In the genomic region with DNA sequence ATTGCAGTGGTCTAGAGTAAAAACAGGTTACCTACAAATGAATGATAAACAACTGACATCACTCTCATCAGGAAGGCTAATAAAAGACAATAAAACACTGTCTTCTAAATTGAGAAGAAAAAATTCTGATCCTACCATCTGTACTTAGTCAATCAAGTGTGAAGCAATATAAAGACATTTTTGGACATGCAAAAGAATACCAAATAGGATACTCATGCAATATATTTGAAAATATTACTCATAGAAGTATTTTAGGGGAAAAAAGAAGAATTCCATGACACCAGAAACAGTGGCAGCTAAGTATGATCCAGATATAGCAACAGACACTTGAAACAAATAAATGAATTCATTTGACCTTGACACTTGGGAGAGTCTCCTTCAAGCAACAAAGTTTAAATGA, we compare ENCODE assay signal across 30 cellular contexts.
"Had no signal": no experiment of that assay in that cellular context is flagged by ENCODE, and none has a peak within 500 bp of the region (broad histone marks: within the 10 kb centered on the region; RNA-seq: fewer than 3 reads in every experiment).

No MANE protein-coding gene starts in this region.

- H3K27ac Mint-ChIP-seq: activated CD4-positive, alpha-beta memory T cell treated with anti-CD3 and anti-CD28 coated beads for 36 hours; activated CD4-positive, alpha-beta T cell treated with anti-CD3 and anti-CD28 coated beads, Interleukin-2, amount 10 ng/mL, durations not matched to agents 24 days and 14 days; activated T-helper 17 cell treated with anti-CD3 and anti-CD28 coated beads, Interleukin-2, amount 50 U/mL, for 72 hours; effector memory CD8-positive, alpha-beta T cell; nephron; stimulated activated memory B cell treated with anti-CD40 and anti-IgM and Interleukin-4, amounts not matched to agents 10 μg/mL and 1 μg/mL and 100 μg/mL, for 72 hours; stimulated activated naive CD8-positive, alpha-beta T cell treated with anti-CD3 and anti-CD28 coated beads, Interleukin-15, amount 100 ng/mL, for 72 hours had no signal

- H3K36me3 Mint-ChIP-seq: activated CD4-positive, alpha-beta memory T cell treated with anti-CD3 and anti-CD28 coated beads for 36 hours; stimulated activated memory B cell treated with anti-CD40 and anti-IgM and Interleukin-4, amounts not matched to agents 10 μg/mL and 1 μg/mL and 100 μg/mL, for 72 hours had no signal

- H3K4me3 ChIP-seq: body of pancreas, colonic mucosa, dorsolateral prefrontal cortex, gastrocnemius medialis, hepatocyte, mucosa of descending colon, right lobe of liver, skin epidermis, thyroid gland, upper lobe of left lung, vagina had no signal

- ATAC-seq: activated T-cell treated with anti-CD3 and anti-CD28 coated beads, Interleukin-2, amount 50 U/mL, for 4 hours; activated T-helper 17 cell treated with anti-CD3 and anti-CD28 coated beads, Interleukin-2, amount 50 U/mL, for 72 hours; body of pancreas; effector memory CD8-positive, alpha-beta T cell; gastrocnemius medialis; left cardiac atrium; left ventricle myocardium superior; mucosa of descending colon; right lobe of liver; stimulated activated memory B cell treated with anti-CD40 and anti-IgM and Interleukin-4, amounts not matched to agents 10 μg/mL and 1 μg/mL and 100 μg/mL, for 72 hours; stimulated activated naive CD8-positive, alpha-beta T cell treated with anti-CD3 and anti-CD28 coated beads, Interleukin-15, amount 100 ng/mL, for 72 hours had no signal

- H3K27me3 ChIP-seq: body of pancreas, colonic mucosa, gastrocnemius medialis, hepatocyte, neutrophil, thyroid gland, upper lobe of left lung, vagina had no signal

- H3K4me1 Mint-ChIP-seq: activated CD4-positive, alpha-beta T cell treated with anti-CD3 and anti-CD28 coated beads, Interleukin-2, amount 10 ng/mL, durations not matched to agents 24 days and 14 days; activated T-helper 17 cell treated with anti-CD3 and anti-CD28 coated beads, Interleukin-2, amount 50 U/mL, for 72 hours; nephron; stimulated activated memory B cell treated with anti-CD40 and anti-IgM and Interleukin-4, amounts not matched to agents 10 μg/mL and 1 μg/mL and 100 μg/mL, for 72 hours; stimulated activated naive CD8-positive, alpha-beta T cell treated with anti-CD3 and anti-CD28 coated beads, Interleukin-15, amount 100 ng/mL, for 72 hours had no signal

- H3K4me3 Mint-ChIP-seq: activated CD4-positive, alpha-beta memory T cell treated with anti-CD3 and anti-CD28 coated beads for 36 hours; activated CD4-positive, alpha-beta T cell treated with anti-CD3 and anti-CD28 coated beads, Interleukin-2, amount 10 ng/mL, durations not matched to agents 24 days and 14 days; activated T-cell treated with anti-CD3 and anti-CD28 coated beads, Interleukin-2, amount 50 U/mL, for 4 hours; activated T-helper 17 cell treated with anti-CD3 and anti-CD28 coated beads, Interleukin-2, amount 50 U/mL, for 72 hours; effector memory CD8-positive, alpha-beta T cell; nephron; stimulated activated memory B cell treated with anti-CD40 and anti-IgM and Interleukin-4, amounts not matched to agents 10 μg/mL and 1 μg/mL and 100 μg/mL, for 72 hours; stimulated activated naive CD8-positive, alpha-beta T cell treated with anti-CD3 and anti-CD28 coated beads, Interleukin-15, amount 100 ng/mL, for 72 hours had no signal

- H3K9me3 Mint-ChIP-seq: activated CD4-positive, alpha-beta memory T cell treated with anti-CD3 and anti-CD28 coated beads for 36 hours; activated CD4-positive, alpha-beta T cell treated with anti-CD3 and anti-CD28 coated beads, Interleukin-2, amount 10 ng/mL, durations not matched to agents 24 days and 14 days; activated T-cell treated with anti-CD3 and anti-CD28 coated beads, Interleukin-2, amount 50 U/mL, for 4 hours; activated T-helper 17 cell treated with anti-CD3 and anti-CD28 coated beads, Interleukin-2, amount 50 U/mL, for 72 hours; effector memory CD8-positive, alpha-beta T cell; nephron; stimulated activated memory B cell treated with anti-CD40 and anti-IgM and Interleukin-4, amounts not matched to agents 10 μg/mL and 1 μg/mL and 100 μg/mL, for 72 hours; stimulated activated naive CD8-positive, alpha-beta T cell treated with anti-CD3 and anti-CD28 coated beads, Interleukin-15, amount 100 ng/mL, for 72 hours had no signal

- H3K4me1 ChIP-seq: body of pancreas, colonic mucosa, gastrocnemius medialis, right lobe of liver, thyroid gland, upper lobe of left lung, vagina had no signal

- H3K36me3 ChIP-seq: colonic mucosa, gastrocnemius medialis, neutrophil, thyroid gland, upper lobe of left lung, vagina had no signal

- H3K9me3 ChIP-seq: body of pancreas, colonic mucosa, gastrocnemius medialis, mucosa of descending colon, neutrophil, right lobe of liver, thyroid gland, upper lobe of left lung, vagina had no signal

- H3K4me2 ChIP-seq: hepatocyte had no signal

- H2AFZ ChIP-seq: hepatocyte had no signal

- H3K27me3 Mint-ChIP-seq: activated CD4-positive, alpha-beta memory T cell treated with anti-CD3 and anti-CD28 coated beads for 36 hours; activated CD4-positive, alpha-beta T cell treated with anti-CD3 and anti-CD28 coated beads, Interleukin-2, amount 10 ng/mL, durations not matched to agents 24 days and 14 days; effector memory CD8-positive, alpha-beta T cell; stimulated activated memory B cell treated with anti-CD40 and anti-IgM and Interleukin-4, amounts not matched to agents 10 μg/mL and 1 μg/mL and 100 μg/mL, for 72 hours had no signal

- H3K79me2 ChIP-seq: hepatocyte had no signal

- DNase-seq: activated CD4-positive, alpha-beta memory T cell treated with anti-CD3 and anti-CD28 coated beads for 36 hours; activated CD4-positive, alpha-beta T cell treated with anti-CD3 and anti-CD28 coated beads, Interleukin-2, amount 10 ng/mL, durations not matched to agents 24 days and 14 days; activated CD4-positive, CD25-positive, alpha-beta regulatory T cell treated with anti-CD3 and anti-CD28 coated beads, Interleukin-2, amount 50 U/mL, for 72 hours; activated CD8-positive, alpha-beta memory T cell treated with anti-CD3 and anti-CD28 coated beads, Interleukin-2, amount 50 U/mL, for 48 hours; activated gamma-delta T cell treated with Interleukin-2 at 50 U/mL for 16 hours; activated naive CD4-positive, alpha-beta T cell treated with anti-CD3 and anti-CD28 coated beads, Interleukin-2, amount 50 U/mL, for 16 hours; activated T-cell treated with anti-CD3 and anti-CD28 coated beads, Interleukin-2, amount 50 U/mL, for 4 hours; body of pancreas; colonic mucosa; dorsolateral prefrontal cortex; effector memory CD8-positive, alpha-beta T cell; erythroblast; gastrocnemius medialis; left cardiac atrium; left ventricle myocardium superior; mucosa of descending colon; right lobe of liver; stimulated activated CD4-positive, alpha-beta T cell treated with anti-CD3 and anti-CD28 coated beads, Interleukin-4, amount 100 ng/mL, for 4 hours; stimulated activated CD8-positive, alpha-beta memory T cell treated with anti-CD3 and anti-CD28 coated beads, Interleukin-4, amount 100 ng/mL, for 48 hours; stimulated activated naive CD8-positive, alpha-beta T cell treated with anti-CD3 and anti-CD28 coated beads, Interleukin-15, amount 100 ng/mL, for 72 hours; T-helper 2 cell; thyroid gland; upper lobe of left lung had no signal

- H3K27ac ChIP-seq: body of pancreas, colonic mucosa, dorsolateral prefrontal cortex, gastrocnemius medialis, hepatocyte, neutrophil, right lobe of liver, skin epidermis, thyroid gland, upper lobe of left lung, vagina had no signal
